17 cellular contexts compared by ENCODE assay signal in the genomic region with DNA sequence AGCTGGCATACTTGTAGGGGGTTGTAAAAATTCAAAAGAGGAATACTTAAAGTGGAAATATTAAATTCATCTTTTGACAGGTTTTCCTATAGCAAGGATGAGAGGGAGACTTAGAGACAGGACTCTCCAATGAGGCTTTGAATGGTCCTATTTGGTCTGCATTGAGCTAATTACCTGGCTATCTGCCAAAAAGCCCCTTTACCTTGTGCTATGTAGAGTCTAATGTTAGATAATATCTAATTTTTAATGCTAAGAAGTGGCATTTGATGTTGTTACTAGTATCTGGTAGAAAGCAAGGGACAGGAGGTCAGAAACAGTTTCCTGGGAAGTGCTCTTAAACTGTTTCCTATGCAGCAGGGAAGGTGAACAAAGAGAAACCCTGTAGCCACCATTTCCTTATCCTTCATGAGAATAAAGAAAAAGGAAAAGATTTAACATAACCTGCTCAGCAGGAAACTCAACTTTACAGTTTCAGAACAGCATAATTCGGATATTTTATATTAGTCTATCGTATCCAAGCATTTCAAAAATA.
DNase-seq lines count a peak whose midpoint lies in the region; TF ChIP-seq lines count a peak whose summit lies in the region.
"Had no signal": no experiment of that assay in that cellular context is flagged by ENCODE, and none has a peak within 500 bp of the region (broad histone marks: within the 10 kb centered on the region; RNA-seq: fewer than 3 reads in every experiment).

No MANE protein-coding gene starts in this region.

- H3K9ac ChIP-seq in endocrine pancreas (ENCODE audit: control insufficient read depth, insufficient read depth, low read length): no peak overlapping the region
- H3K9ac ChIP-seq: BLaER1 treated with 17β-estradiol and CSF1 and Interleukin-3, amounts not matched to agents 10 nM and 100 nM had no signal

- H3K36me3 Mint-ChIP-seq in type B pancreatic cell: no peaks in the 10 kb centered on the region
- H3K36me3 Mint-ChIP-seq: CD8-positive, alpha-beta T cell had no signal

- no peaks in the 10 kb centered on the region for H3K9me3 ChIP-seq in endocrine pancreas (ENCODE audit: control insufficient read depth, low read length)
- H3K9me3 ChIP-seq: BLaER1 treated with 17β-estradiol and CSF1 and Interleukin-3, amounts not matched to agents 10 nM and 100 nM had no signal

- TF ChIP-seq CTCF in type B pancreatic cell (conservative IDR thresholded peaks at IDR 0.05): no peak

- H3K9me3 Mint-ChIP-seq in type B pancreatic cell: peaks cover 4% of the 10 kb centered on the region
- H3K9me3 Mint-ChIP-seq: CD8-positive, alpha-beta T cell had no signal

- H3K27me3 ChIP-seq in endocrine pancreas (ENCODE audit: control insufficient read depth, insufficient read depth, low read length): no peaks in the 10 kb centered on the region
- H3K27me3 ChIP-seq: BLaER1 treated with 17β-estradiol and CSF1 and Interleukin-3, amounts not matched to agents 10 nM and 100 nM had no signal

- no peaks in the 10 kb centered on the region for H3K4me1 Mint-ChIP-seq in type B pancreatic cell (ENCODE audit: unreplicated experiment)
- H3K4me1 Mint-ChIP-seq: T-helper 17 cell had no signal

- H3K27ac Mint-ChIP-seq in type B pancreatic cell: peak overlapping the region; percentile 42
- H3K27ac Mint-ChIP-seq: CD8-positive, alpha-beta T cell; T-helper 17 cell had no signal

- peak overlapping the region; percentile 14 for H3K4me3 ChIP-seq in endocrine pancreas (ENCODE audit: control insufficient read depth, insufficient read depth, low read length)
- H3K4me3 ChIP-seq: BLaER1 treated with 17β-estradiol and CSF1 and Interleukin-3, amounts not matched to agents 10 nM and 100 nM had no signal

- H3K27me3 Mint-ChIP-seq in type B pancreatic cell: no peaks in the 10 kb centered on the region
- H3K27me3 Mint-ChIP-seq: T-helper 17 cell had no signal

- DNase-seq in NCI-H82 (lab: John Stamatoyannopoulos, UW) (peak; percentile 32), NCI-H82 treated with DMSO at 0.1 percent for 48 hours (lab: John Stamatoyannopoulos, UW; ENCODE audit: unreplicated experiment) (no peak), NCI-H2227 treated with DMSO at 0.1 percent for 48 hours (lab: John Stamatoyannopoulos, UW) (peak; percentile 53), type B pancreatic cell (ENCODE audit: extremely low spot score, unreplicated experiment) (no peak), NCI-H1048 (lab: John Stamatoyannopoulos, UW) (no peak), hypothalamus (lab: John Stamatoyannopoulos, UW) (no peak)
- DNase-seq in activated naive CD4-positive, alpha-beta T cell treated with Interleukin-2 at 50 U/mL for 16 hours: no peak
- DNase-seq: CD8-positive, alpha-beta T cell; GOT3; KBM-7; NCI-H1694; NCI-H446; NCI-H774; PC-3; T-helper 17 cell had no signal

- no peak overlapping the region for H3K4me3 Mint-ChIP-seq in type B pancreatic cell
- H3K4me3 Mint-ChIP-seq: CD8-positive, alpha-beta T cell; T-helper 17 cell had no signal

- H3K4me1 ChIP-seq in endocrine pancreas (ENCODE audit: control insufficient read depth, insufficient read depth, low read length): no peaks in the 10 kb centered on the region
- H3K4me1 ChIP-seq: BLaER1 treated with 17β-estradiol and CSF1 and Interleukin-3, amounts not matched to agents 10 nM and 100 nM had no signal

- H3K36me3 ChIP-seq in endocrine pancreas (ENCODE audit: control insufficient read depth, insufficient read depth, low read length): no peaks in the 10 kb centered on the region
- H3K36me3 ChIP-seq: BLaER1 treated with 17β-estradiol and CSF1 and Interleukin-3, amounts not matched to agents 10 nM and 100 nM had no signal

Comparison
In these comparisons a context has a peak if more than half of its experiments do, and no peak if none do; other contexts are left out.
1. DNase-seq: peak in NCI-H82 (single experiment) and NCI-H2227 treated with DMSO at 0.1 percent for 48 hours (single experiment); none in NCI-H82 treated with DMSO at 0.1 percent for 48 hours (single experiment), type B pancreatic cell (single experiment), activated naive CD4-positive, alpha-beta T cell treated with Interleukin-2 at 50 U/mL for 16 hours (single experiment), NCI-H1048 (single experiment) and hypothalamus (0 of 51).